25 cellular contexts compared by ENCODE assay signal in the genomic region with DNA sequence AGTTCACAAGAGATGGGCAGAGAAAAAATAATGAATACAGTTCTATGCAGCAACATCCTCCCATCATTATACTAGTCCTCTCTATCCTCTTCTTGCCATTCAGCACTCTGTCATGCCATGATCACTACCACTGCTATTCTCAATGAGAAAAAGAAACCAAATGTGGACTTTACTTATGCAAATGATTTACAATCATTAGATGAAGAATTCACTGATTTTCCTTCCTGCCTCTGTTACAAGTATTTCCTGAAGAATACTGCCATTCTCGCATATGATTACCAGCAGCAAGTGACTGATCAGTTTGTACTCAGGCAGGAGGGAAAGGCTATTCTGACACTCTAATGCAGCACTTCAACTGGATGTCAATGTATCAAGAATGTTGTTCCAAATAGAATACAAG. TPM values are rescaled to one million over a fixed set of nuclear protein-coding genes. Genes with fewer than 3 reads are reported as not detected.
DNase-seq lines count a peak whose midpoint lies in the region; ATAC-seq and TF ChIP-seq lines count a peak whose summit lies in the region.
"Had no signal": no experiment of that assay in that cellular context is flagged by ENCODE, and none has a peak within 500 bp of the region (broad histone marks: within the 10 kb centered on the region; RNA-seq: fewer than 3 reads in every experiment).

No MANE protein-coding gene starts in this region.

- BruUV-seq in IMR-90 (replicated peaks; lab: Mats Ljungman, UMichigan) = no TSS peak

- dilution Hi-C loops in IMR-90 (cut with HindIII; ENCODE audit: low sequenced_read_pairs, unreplicated experiment) = no loop called here

- no peak overlapping the region for H3K23ac ChIP-seq in IMR-90 (ENCODE audit: low read depth, low read length)
- no peak overlapping the region for H3K23ac ChIP-seq in neuronal stem cell (ENCODE audit: low read depth, low read length, poor library complexity)

- H3K4me3 Mint-ChIP-seq in chondrocyte (ENCODE audit: unreplicated experiment) = no peak overlapping the region
- H3K4me3 Mint-ChIP-seq: activated CD4-positive, alpha-beta T cell treated with anti-CD3 and anti-CD28 coated beads, Interleukin-2, amount 10 ng/mL, durations not matched to agents 7 days and 5 days; effector memory CD8-positive, alpha-beta T cell; naive thymus-derived CD8-positive, alpha-beta T cell; T-helper 2 cell treated with Interferon-gamma antibody and Interleukin-4, amounts not matched to agents 5 μg/mL and 100 μg/mL, for 36 hours had no signal

- TF ChIP-seq CTCF in IMR-90 (conservative IDR thresholded peaks at IDR 0.05; ENCODE audit: low read depth, low read length) = no peak
- no peak for TF ChIP-seq CTCF in chondrocyte (IDR thresholded peaks at IDR 0.05)

- H2BK120ac ChIP-seq in IMR-90 (ENCODE audit: low read depth, low read length) (no peak overlapping the region), neuronal stem cell (ENCODE audit: low read depth, low read length) (no peak overlapping the region)

- no peak for ATAC-seq in IMR-90 (ENCODE audit: low read depth)
- ATAC-seq in left lobe of liver = peak; percentile 12
- no peak for ATAC-seq in GM21423 (IDR thresholded peaks at IDR 0.05; ENCODE audit: unreplicated experiment)
- ATAC-seq: effector memory CD8-positive, alpha-beta T cell; foreskin keratinocyte; left lung; naive thymus-derived CD8-positive, alpha-beta T cell; Panc1; upper lobe of right lung had no signal

- H4K91ac ChIP-seq in IMR-90 (ENCODE audit: insufficient read depth, low read depth, low read length) (no peak overlapping the region), neuronal stem cell (ENCODE audit: low read depth, low read length, poor library complexity) (no peak overlapping the region)

- no peak overlapping the region for H3K4me3 ChIP-seq in IMR-90 (ENCODE audit: insufficient read depth, low read depth, low read length)
- no peak overlapping the region for H3K4me3 ChIP-seq in neuronal stem cell (ENCODE audit: low read length in 2 of 2)
- H3K4me3 ChIP-seq: heart right ventricle, left lung, ovary, spleen, upper lobe of right lung had no signal

- H3K9ac ChIP-seq in IMR-90 (ENCODE audit: low read depth, low read length) (no peak overlapping the region), neuronal stem cell (ENCODE audit: low read depth, low read length, poor library complexity) (no peak overlapping the region)

- H3K56ac ChIP-seq in IMR-90 (ENCODE audit: extremely low read depth, insufficient read depth, low read length) = no peak overlapping the region

- H2BK5ac ChIP-seq in IMR-90 (ENCODE audit: low read depth, low read length, poor library complexity, severe bottlenecking) (no peak overlapping the region), neuronal stem cell (ENCODE audit: low read length) (no peak overlapping the region)

- no peaks in the 10 kb centered on the region for H3K9me3 ChIP-seq in IMR-90 (ENCODE audit: control insufficient read depth, insufficient read depth, low read length)
- no peaks in the 10 kb centered on the region for H3K9me3 ChIP-seq in neuronal stem cell (replicated peaks in 1 of 2; ENCODE audit: control insufficient read depth in 2 of 2, insufficient read depth in 1 of 2, low read depth in 1 of 2, low read length in 2 of 2)
- H3K9me3 ChIP-seq: heart right ventricle, left lung, ovary, spleen, upper lobe of right lung had no signal

- no peak overlapping the region for H2BK12ac ChIP-seq in neuronal stem cell (ENCODE audit: low read length)

- H2AK5ac ChIP-seq in IMR-90 (ENCODE audit: low read depth, low read length) = no peak overlapping the region
- no peak overlapping the region for H2AK5ac ChIP-seq in neuronal stem cell (ENCODE audit: low read depth, low read length)

- no peak for TF ChIP-seq RAD21 in IMR-90 (IDR thresholded peaks at IDR 0.05; ENCODE audit: low read length)

- H3K36me3 ChIP-seq in IMR-90 (ENCODE audit: control insufficient read depth, insufficient read depth, low read length) (peaks cover 3% of the 10 kb centered on the region; the same call in 1 of the 2 replicates), neuronal stem cell (replicated peaks in 1 of 2; ENCODE audit: control insufficient read depth in 2 of 2, insufficient read depth in 2 of 2, low read length in 2 of 2) (peaks cover 0 to 34% of the 10 kb centered on the region in 2 donors)
- H3K36me3 ChIP-seq: left lung, ovary, spleen, upper lobe of right lung had no signal

- peak overlapping the region; percentile 63 for H3K27ac Mint-ChIP-seq in chondrocyte (ENCODE audit: unreplicated experiment)
- H3K27ac Mint-ChIP-seq: activated CD4-positive, alpha-beta T cell treated with anti-CD3 and anti-CD28 coated beads, Interleukin-2, amount 10 ng/mL, durations not matched to agents 7 days and 5 days; effector memory CD8-positive, alpha-beta T cell; naive thymus-derived CD8-positive, alpha-beta T cell; T-helper 2 cell treated with Interferon-gamma antibody and Interleukin-4, amounts not matched to agents 5 μg/mL and 100 μg/mL, for 36 hours had no signal

- H3K4me1 ChIP-seq in IMR-90 (ENCODE audit: control insufficient read depth, insufficient read depth, low read length) (peaks cover 2% of the 10 kb centered on the region; the same call in 1 of the 2 replicates), neuronal stem cell (ENCODE audit: control insufficient read depth in 2 of 2, insufficient read depth in 1 of 2, low read depth in 1 of 2, low read length in 2 of 2) (no peaks in the 10 kb centered on the region)

- no peak overlapping the region for H3K14ac ChIP-seq in IMR-90 (replicated peaks; ENCODE audit: low read depth, low read length)
- no peak overlapping the region for H3K14ac ChIP-seq in neuronal stem cell (ENCODE audit: low read length)

- POLR2A ChIA-PET in IMR-90 (lab: Charles Lee; ENCODE audit: unreplicated experiment) = no interaction called here

- no peak overlapping the region for H4K8ac ChIP-seq in IMR-90 (ENCODE audit: low read depth in 2 of 2, low read length in 2 of 2)
- no peak overlapping the region for H4K8ac ChIP-seq in neuronal stem cell (ENCODE audit: low read depth, low read length)

- no peak overlapping the region for H2AK9ac ChIP-seq in IMR-90 (replicated peaks; ENCODE audit: low read depth, low read length, poor library complexity)

- no peak for TF ChIP-seq POLR2A in IMR-90 (IDR thresholded peaks at IDR 0.05; ENCODE audit: low read depth, low read length)

- no peaks in the 10 kb centered on the region for H3K9me1 ChIP-seq in IMR-90 (ENCODE audit: insufficient read depth, low read length)

- no peak overlapping the region for H3K27ac ChIP-seq in IMR-90 (ENCODE audit: insufficient read depth, low read length)
- H3K27ac ChIP-seq in neuronal stem cell (replicated peaks; ENCODE audit: low read length) = no peak overlapping the region
- H3K27ac ChIP-seq: C4-2B, foreskin keratinocyte, ovary, upper lobe of right lung had no signal

- no peak overlapping the region for H2BK15ac ChIP-seq in IMR-90 (ENCODE audit: low read depth, low read length)
- no peak overlapping the region for H2BK15ac ChIP-seq in neuronal stem cell (ENCODE audit: low read length)

- H3K27me3 ChIP-seq in IMR-90 (ENCODE audit: control insufficient read depth, insufficient read depth, low read length) (no peaks in the 10 kb centered on the region), neuronal stem cell (ENCODE audit: control insufficient read depth in 3 of 3, insufficient read depth in 3 of 3, low read depth in 1 of 3, low read length in 3 of 3) (no peaks in the 10 kb centered on the region)
- H3K27me3 ChIP-seq: foreskin keratinocyte, heart right ventricle, left lung, ovary, spleen, upper lobe of right lung had no signal

- H3K4ac ChIP-seq in IMR-90 (ENCODE audit: low read depth, low read length) = no peak overlapping the region
- no peak overlapping the region for H3K4ac ChIP-seq in neuronal stem cell (ENCODE audit: low read length)

- CTCF ChIA-PET in IMR-90 (lab: Yijun Ruan, JAX) = no interaction called here

- no peak overlapping the region for H2BK20ac ChIP-seq in IMR-90 (ENCODE audit: low read depth, low read length)

- peaks cover 54% of the 10 kb centered on the region for H3K4me1 Mint-ChIP-seq in chondrocyte (ENCODE audit: low read depth)
- H3K4me1 Mint-ChIP-seq: activated CD4-positive, alpha-beta T cell treated with anti-CD3 and anti-CD28 coated beads, Interleukin-2, amount 10 ng/mL, durations not matched to agents 7 days and 5 days; naive thymus-derived CD8-positive, alpha-beta T cell had no signal

- peaks cover 2% of the 10 kb centered on the region for H3K9me3 Mint-ChIP-seq in chondrocyte (ENCODE audit: low read depth)
- H3K9me3 Mint-ChIP-seq: activated CD4-positive, alpha-beta T cell treated with anti-CD3 and anti-CD28 coated beads, Interleukin-2, amount 10 ng/mL, durations not matched to agents 7 days and 5 days; effector memory CD8-positive, alpha-beta T cell; T-helper 2 cell treated with Interferon-gamma antibody and Interleukin-4, amounts not matched to agents 5 μg/mL and 100 μg/mL, for 36 hours had no signal

- in situ Hi-C loops in IMR-90 (cut with MboI; ENCODE audit: low sequenced_read_pairs) = no loop called here

- peak overlapping the region; percentile 33; the same call in 1 of the 2 replicates for H3K4me2 ChIP-seq in IMR-90 (ENCODE audit: low read depth, low read length)
- H3K4me2 ChIP-seq in neuronal stem cell (ENCODE audit: insufficient read depth, low read length, poor library complexity, severe bottlenecking) = no peak overlapping the region

- peaks cover 27 to 46% of the 10 kb centered on the region in 2 experiments for H3K79me1 ChIP-seq in IMR-90 (ENCODE audit: low read depth in 1 of 2, low read length in 2 of 2)
- peaks cover 2% of the 10 kb centered on the region for H3K79me1 ChIP-seq in neuronal stem cell (ENCODE audit: low read depth, low read length)

- H2AFZ ChIP-seq in IMR-90 (replicated peaks; ENCODE audit: low read length, poor library complexity) (no peak overlapping the region), neuronal stem cell (ENCODE audit: low read length) (no peak overlapping the region)

- peaks cover 12% of the 10 kb centered on the region for H3K36me3 Mint-ChIP-seq in chondrocyte (ENCODE audit: low read depth)
- H3K36me3 Mint-ChIP-seq: naive thymus-derived CD8-positive, alpha-beta T cell had no signal

- DNase-seq in IMR-90 (no peak), chondrocyte (ENCODE audit: low spot score) (no peak), left lobe of liver (ENCODE audit: low spot score) (no peak), superior temporal gyrus (ENCODE audit: extremely low spot score) (peak; percentile 58), neuronal stem cell (ENCODE audit: low spot score) (no peak), germinal center (ENCODE audit: low spot score) (no peak)
- DNase-seq: activated CD4-positive, alpha-beta T cell treated with anti-CD3 and anti-CD28 coated beads, Interleukin-2, amount 10 ng/mL, durations not matched to agents 7 days and 5 days; activated naive CD4-positive, alpha-beta T cell; activated T-cell treated with anti-CD3 and anti-CD28 coated beads, Interleukin-2, amount 50 U/mL, for 48 hours; Calu3; DND-41; effector memory CD8-positive, alpha-beta T cell; foreskin keratinocyte; heart right ventricle; left lung; naive thymus-derived CD8-positive, alpha-beta T cell; NCI-H1694; ovary; SHP77; spleen; upper lobe of right lung had no signal

- no peak overlapping the region for H4K5ac ChIP-seq in IMR-90 (ENCODE audit: low read depth, low read length)

- no peaks in the 10 kb centered on the region for H3K27me3 Mint-ChIP-seq in chondrocyte (ENCODE audit: low read depth)
- H3K27me3 Mint-ChIP-seq: activated CD4-positive, alpha-beta T cell treated with anti-CD3 and anti-CD28 coated beads, Interleukin-2, amount 10 ng/mL, durations not matched to agents 7 days and 5 days; effector memory CD8-positive, alpha-beta T cell had no signal

- H4K20me1 ChIP-seq in IMR-90 (ENCODE audit: insufficient read depth, low read length) = no peaks in the 10 kb centered on the region; the same call in 1 of the 2 replicates

- H3K18ac ChIP-seq in IMR-90 (ENCODE audit: low read depth, low read length) = no peak overlapping the region
- H3K18ac ChIP-seq in neuronal stem cell (ENCODE audit: low read length) = no peak overlapping the region

- no CpG with 5 or more reads among the region's 1 CpG for WGBS in IMR-90 (ENCODE audit: extremely low coverage in 2 of 2, insufficient read length in 1 of 2), 2 experiments
- WGBS in neuronal stem cell (ENCODE audit: extremely low coverage in 2 of 2, insufficient read length in 2 of 2, insufficient replicate concordance in 1 of 2), 2 donors = no CpG with 5 or more reads among the region's 1 CpG

- intact Hi-C loops in IMR-90 (cut with micrococcal nuclease) = no loop called here

RNA-seq across cellular contexts. Expression of a gene that starts 50.3 kb away (rescaled TPM):
- total RNA-seq in IMR-90 (2012; rRNA removed) (58.1 and 59.7 TPM in 2 replicates), chondrocyte (59.5 to 80.1 TPM (median 61.9 TPM) in 3 replicates), left lobe of liver (27.0 TPM)
- polyA plus RNA-seq in IMR-90 (2012; rRNA removed) = 11.5 and 12.5 TPM in 2 replicates
- 6.8 and 9.3 TPM in 2 replicates for polyA plus RNA-seq in IMR-90 (2012; cell fraction: cytosol; rRNA removed)
- polyA plus RNA-seq in IMR-90 (2012; cell fraction: nucleus; rRNA removed; ENCODE audit: low replicate concordance) = 18.3 and 31.6 TPM in 2 replicates
- polyA plus RNA-seq in neuronal stem cell (2013, experiment 1 of 2) = 13.0 TPM
- 13.3 TPM for polyA plus RNA-seq in neuronal stem cell (2013, experiment 2 of 2)
